ENCODE assay signal across 24 cellular contexts in genomic region chr15:101090460-101090853, GRCh38.
DNase-seq lines count a peak whose midpoint lies in the region; ATAC-seq, FAIRE-seq and TF ChIP-seq lines count a peak whose summit lies in the region.
"Had no signal": no experiment of that assay in that cellular context is flagged by ENCODE, and none has a peak within 500 bp of the region (broad histone marks: within the 10 kb centered on the region; RNA-seq: fewer than 3 reads in every experiment).

No MANE protein-coding gene starts in this region.

- FAIRE-seq in GM12878 (lab: Jason Lieb, UNC), result no peak
- FAIRE-seq: urothelium cell line had no signal

- TF ChIP-seq CTCF in HEK293 (tag by site-specific recombination; IDR thresholded peaks at IDR 0.05), result no peak
- no peak for TF ChIP-seq CTCF in GM12878 (IDR thresholded peaks at IDR 0.05 in 2 of 3, conservative IDR thresholded peaks at IDR 0.05 in 1 of 3; ENCODE audit: control insufficient read depth in 2 of 3, extremely low read depth in 1 of 3, insufficient read depth in 1 of 3, low read depth in 3 of 3, low read length in 3 of 3)
- TF ChIP-seq CTCF in neural crest cell (conservative IDR thresholded peaks at IDR 0.05), result no peak
- TF ChIP-seq CTCF in transverse colon (IDR thresholded peaks at IDR 0.05), result no peak

- no peak overlapping the region for H3K4me3 Mint-ChIP-seq in neural crest cell
- H3K4me3 Mint-ChIP-seq in activated T-helper 2 cell treated with anti-CD3 and anti-CD28 coated beads, Interferon-gamma antibody, Interleukin-2, Interleukin-4, amounts not matched to agents 10 μg/mL and 5 μg/mL and 100 μg/mL, durations not matched to agents 14 hours and 24 hours and 36 hours (ENCODE audit: low read depth), result no peak overlapping the region
- H3K4me3 Mint-ChIP-seq: activated CD4-positive, alpha-beta T cell treated with anti-CD3 and anti-CD28 coated beads for 36 hours; central memory CD8-positive, alpha-beta T cell had no signal

- no peak overlapping the region for H2AFZ ChIP-seq in GM12878 (ENCODE audit: control insufficient read depth, low read depth, low read length)
- H2AFZ ChIP-seq: neural progenitor cell had no signal

- SMC1A ChIA-PET in GM12878 (lab: Charles Lee; ENCODE audit: uncharacterized antibody, unreplicated experiment), result interaction anchor here (1.0 to 2.3 kb wide), 7 partner anchors 31 to 173 kb away, joined by 4 to 30 read pairs (median 5); no protein-coding TSS in a partner anchor

- CTCF ChIA-PET in HEK293 (lab: Yijun Ruan, JAX), result interaction anchor here (0.6 to 8.5 kb wide), 8 partner anchors 11 to 172 kb away, joined by 3 to 78 read pairs (median 4); partner anchors contain the start of gene CHSY1
- CTCF ChIA-PET in GM12878 (lab: Yijun Ruan, JAX), result interaction anchor here (0.9 to 7.7 kb wide), 12 partner anchors 11 to 203 kb away, joined by 3 to 126 read pairs (median 5); partner anchors contain the start of gene CHSY1

- no peaks in the 10 kb centered on the region for H3K4me1 ChIP-seq in HEK293 (ENCODE audit: control insufficient read depth, insufficient read depth, low read length)
- no peaks in the 10 kb centered on the region for H3K4me1 ChIP-seq in GM12878 (ENCODE audit: control insufficient read depth, insufficient read depth, low read length)
- peaks cover 0 to 12% (median 2%) of the 10 kb centered on the region in 4 donors for H3K4me1 ChIP-seq in transverse colon
- H3K4me1 ChIP-seq: neural progenitor cell had no signal

- peak overlapping the region; percentile 97 for H3K27ac Mint-ChIP-seq in neural crest cell (ENCODE audit: unreplicated experiment)
- H3K27ac Mint-ChIP-seq in activated T-helper 2 cell treated with anti-CD3 and anti-CD28 coated beads, Interferon-gamma antibody, Interleukin-2, Interleukin-4, amounts not matched to agents 10 μg/mL and 5 μg/mL and 100 μg/mL, durations not matched to agents 14 hours and 24 hours and 36 hours, result no peak overlapping the region

- H3K36me3 Mint-ChIP-seq in neural crest cell (ENCODE audit: low read depth), result no peaks in the 10 kb centered on the region
- H3K36me3 Mint-ChIP-seq in activated T-helper 2 cell treated with anti-CD3 and anti-CD28 coated beads, Interferon-gamma antibody, Interleukin-2, Interleukin-4, amounts not matched to agents 10 μg/mL and 5 μg/mL and 100 μg/mL, durations not matched to agents 14 hours and 24 hours and 36 hours (ENCODE audit: low read depth), result no peaks in the 10 kb centered on the region
- H3K36me3 Mint-ChIP-seq: neural progenitor cell had no signal

- no peaks in the 10 kb centered on the region for H3K36me3 ChIP-seq in HEK293 (ENCODE audit: control insufficient read depth in 2 of 2, insufficient read depth in 1 of 2, low read length in 2 of 2)
- H3K36me3 ChIP-seq in GM12878 (ENCODE audit: control insufficient read depth in 2 of 2, insufficient read depth in 2 of 2, low read length in 1 of 2), result no peaks in the 10 kb centered on the region
- no peaks in the 10 kb centered on the region for H3K36me3 ChIP-seq in transverse colon
- H3K36me3 ChIP-seq: neural progenitor cell had no signal

- TF ChIP-seq EP300 in GM12878 (IDR thresholded peaks at IDR 0.05; ENCODE audit: borderline replicate concordance in 1 of 2, control insufficient read depth in 1 of 2, low read depth in 2 of 2, low read length in 2 of 2) (no peak), transverse colon (IDR thresholded peaks at IDR 0.05; ENCODE audit: low read depth) (no peak)

- 24% methylated on average over 2 of the region's 2 CpGs for WGBS in GM12878 (ENCODE audit: insufficient coverage, insufficient replicate concordance, low lambda C conversion rate, missing lambda C conversion rate)
- 83% methylated on average over 2 of the region's 2 CpGs; no CpG with 5 or more reads in 1 of the 2 donors for WGBS in transverse colon (ENCODE audit: low coverage in 1 of 2), 2 donors

- POLR2A ChIA-PET in HEK293 (lab: Yijun Ruan, JAX), result no interaction called here
- POLR2A ChIA-PET in GM12878 (lab: Charles Lee), result interaction anchor here (0.5 to 1.2 kb wide), 3 partner anchors 9 to 170 kb away, joined by 3 to 4 read pairs (median 3); no protein-coding TSS in a partner anchor

- in situ Hi-C loops in GM12878 (cut with MboI), result no loop called here
- in situ Hi-C loops in transverse colon (cut with MboI; ENCODE audit: low pct_ligation_motif_present in 1 of 4, low pct_unique_long_range_greater_than_20kb in 1 of 4, low sequenced_read_pairs in 3 of 4), result loop anchor here in 2 of 4 donors (5.0 to 10.0 kb wide), 2 partner anchors 167 to 174 kb away; no protein-coding TSS in a partner anchor

- no peak overlapping the region for H3K4me2 ChIP-seq in GM12878 (ENCODE audit: control insufficient read depth, insufficient read depth)
- H3K4me2 ChIP-seq: neural progenitor cell had no signal

- intact Hi-C loops in GM12878 (cut with micrococcal nuclease; ENCODE audit: unreplicated experiment) (no loop called here), transverse colon (cut with DNase I; ENCODE audit: low total_unique reads) (no loop called here)
- intact Hi-C loops in activated T-helper 2 cell treated with anti-CD3 and anti-CD28 coated beads, Interferon-gamma antibody, Interleukin-2, Interleukin-4, amounts not matched to agents 10 μg/mL and 5 μg/mL and 100 μg/mL, durations not matched to agents 14 hours and 24 hours and 36 hours (cut with micrococcal nuclease), result no loop called here

- DNase-seq in DMS 273 (lab: John Stamatoyannopoulos, UW; ENCODE audit: unreplicated experiment) (peak; percentile 12), DMS 273 treated with DMSO at 0.1 percent for 48 hours (lab: John Stamatoyannopoulos, UW) (no peak), GM12878 (ENCODE audit: low read depth, low spot score) (no peak), neural crest cell (ENCODE audit: low read depth, low spot score) (no peak), transverse colon (no peak), NCI-H146 (lab: John Stamatoyannopoulos, UW) (no peak)
- DNase-seq in activated T-helper 2 cell treated with anti-CD3 and anti-CD28 coated beads, Interferon-gamma antibody, Interleukin-2, Interleukin-4, amounts not matched to agents 10 μg/mL and 5 μg/mL and 100 μg/mL, durations not matched to agents 14 hours and 24 hours and 36 hours (ENCODE audit: low spot score), result no peak
- DNase-seq: activated CD4-positive, alpha-beta T cell treated with anti-CD3 and anti-CD28 coated beads for 36 hours; activated CD8-positive, alpha-beta memory T cell treated with anti-CD3 and anti-CD28 coated beads, Interleukin-2, amount 50 U/mL, for 4 hours; activated effector memory CD4-positive, alpha-beta T cell treated with Interleukin-2 at 50 U/mL for 16 hours; AML-193; H7; midbrain; NCI-H1436 treated with DMSO at 0.1 percent for 48 hours; NCI-H526; SHP77; stimulated activated CD4-positive, alpha-beta T cell treated with anti-CD3 and anti-CD28 coated beads, Interleukin-4, amount 100 ng/mL, for 24 hours; T-helper 1 cell had no signal

- no peaks in the 10 kb centered on the region for H3K79me2 ChIP-seq in GM12878 (ENCODE audit: control insufficient read depth, insufficient read depth, low read length)

- H3K4me1 Mint-ChIP-seq in neural crest cell, result peaks cover 58% of the 10 kb centered on the region
- H3K4me1 Mint-ChIP-seq in activated T-helper 2 cell treated with anti-CD3 and anti-CD28 coated beads, Interferon-gamma antibody, Interleukin-2, Interleukin-4, amounts not matched to agents 10 μg/mL and 5 μg/mL and 100 μg/mL, durations not matched to agents 14 hours and 24 hours and 36 hours (ENCODE audit: low read depth), result peaks cover 14% of the 10 kb centered on the region
- H3K4me1 Mint-ChIP-seq: activated CD4-positive, alpha-beta T cell treated with anti-CD3 and anti-CD28 coated beads for 36 hours; central memory CD8-positive, alpha-beta T cell had no signal

- TF ChIP-seq POLR2A in GM12878 (IDR thresholded peaks at IDR 0.05; ENCODE audit: low read depth, low read length), result no peak
- no peak for TF ChIP-seq POLR2A in transverse colon (IDR thresholded peaks at IDR 0.05)

- H3K9me3 ChIP-seq in HEK293 (ENCODE audit: control insufficient read depth, insufficient read depth, low read depth, low read length), result no peaks in the 10 kb centered on the region
- H3K9me3 ChIP-seq in GM12878 (replicated peaks; ENCODE audit: control insufficient read depth, insufficient read depth, low read length), result no peaks in the 10 kb centered on the region
- H3K9me3 ChIP-seq in transverse colon, result no peaks in the 10 kb centered on the region

- RAD21 ChIA-PET in GM12878 (lab: Charles Lee; ENCODE audit: unreplicated experiment), result interaction anchor here (0.9 to 7.4 kb wide), 9 partner anchors 10 to 185 kb away, joined by 3 to 69 read pairs (median 5); partner anchors contain the start of gene CHSY1

- H3K9ac ChIP-seq in GM12878 (ENCODE audit: control insufficient read depth, insufficient read depth, low read length), result no peak overlapping the region
- H3K9ac ChIP-seq: neural progenitor cell had no signal

- H3K27me3 ChIP-seq in GM12878 (replicated peaks in 1 of 2; ENCODE audit: control insufficient read depth in 2 of 2, insufficient read depth in 2 of 2, low read length in 1 of 2), result no peaks in the 10 kb centered on the region
- H3K27me3 ChIP-seq in transverse colon, result no peaks in the 10 kb centered on the region
- H3K27me3 ChIP-seq: neural progenitor cell had no signal

- no peaks in the 10 kb centered on the region for H4K20me1 ChIP-seq in GM12878 (ENCODE audit: control insufficient read depth, insufficient read depth)

- H3K27me3 Mint-ChIP-seq in neural crest cell (ENCODE audit: low read depth), result peaks cover 12% of the 10 kb centered on the region
- H3K27me3 Mint-ChIP-seq in activated T-helper 2 cell treated with anti-CD3 and anti-CD28 coated beads, Interferon-gamma antibody, Interleukin-2, Interleukin-4, amounts not matched to agents 10 μg/mL and 5 μg/mL and 100 μg/mL, durations not matched to agents 14 hours and 24 hours and 36 hours (ENCODE audit: low read depth), result peaks cover 10% of the 10 kb centered on the region
- H3K27me3 Mint-ChIP-seq: activated CD4-positive, alpha-beta T cell treated with anti-CD3 and anti-CD28 coated beads for 36 hours had no signal

- no peak for ATAC-seq in GM12878
- ATAC-seq: activated CD4-positive, alpha-beta T cell treated with anti-CD3 and anti-CD28 coated beads for 36 hours had no signal

- H3K27ac ChIP-seq in HEK293 (ENCODE audit: extremely low read depth, low read depth, low read length), result no peak overlapping the region
- no peak overlapping the region for H3K27ac ChIP-seq in GM12878 (ENCODE audit: control insufficient read depth, insufficient read depth)
- no peak overlapping the region for H3K27ac ChIP-seq in transverse colon
- H3K27ac ChIP-seq: 22Rv1, HL-60, neural progenitor cell had no signal

- H3K9me3 Mint-ChIP-seq in neural crest cell, result peaks cover 3% of the 10 kb centered on the region
- H3K9me3 Mint-ChIP-seq in activated T-helper 2 cell treated with anti-CD3 and anti-CD28 coated beads, Interferon-gamma antibody, Interleukin-2, Interleukin-4, amounts not matched to agents 10 μg/mL and 5 μg/mL and 100 μg/mL, durations not matched to agents 14 hours and 24 hours and 36 hours, result no peaks in the 10 kb centered on the region
- H3K9me3 Mint-ChIP-seq: central memory CD8-positive, alpha-beta T cell had no signal

- BruUV-seq in GM12878 (replicated peaks; lab: Mats Ljungman, UMichigan), result no TSS peak

- TF ChIP-seq RAD21 in GM12878 (IDR thresholded peaks at IDR 0.05; ENCODE audit: insufficient read depth, low read depth, low read length), result no peak

- no peak overlapping the region for H3K4me3 ChIP-seq in HEK293 (ENCODE audit: low read depth, low read length)
- H3K4me3 ChIP-seq in GM12878, result no peak overlapping the region
- no peak overlapping the region for H3K4me3 ChIP-seq in transverse colon
- H3K4me3 ChIP-seq: neural progenitor cell had no signal
